ENCODE assay signal across 16 cellular contexts in genomic region chr9:16921855-16922254, GRCh38. TPM values are rescaled to one million over a fixed set of nuclear protein-coding genes. Genes with fewer than 3 reads are reported as not detected.
DNase-seq lines count a peak whose midpoint lies in the region; ATAC-seq and TF ChIP-seq lines count a peak whose summit lies in the region.
"Had no signal": no experiment of that assay in that cellular context is flagged by ENCODE, and none has a peak within 500 bp of the region (broad histone marks: within the 10 kb centered on the region; RNA-seq: fewer than 3 reads in every experiment).

No MANE protein-coding gene starts in this region.

- no peaks in the 10 kb centered on the region; a peak in 1 of 4 replicates for H3K9me3 ChIP-seq in HCT116 (ENCODE audit: control insufficient read depth in 1 of 2, insufficient read depth in 1 of 2, low read depth in 1 of 2, low read length in 2 of 2)
- H3K9me3 ChIP-seq: adrenal gland, gastrocnemius medialis had no signal

- intact Hi-C loops in HCT116 (cut with micrococcal nuclease), result loop anchor here (10.0 kb wide), 1 partner anchor 727 kb away; no protein-coding TSS in a partner anchor

- 0 out of 2 replicates have a peak, but pooled peaks have one; percentile 22 for ATAC-seq in HCT116
- ATAC-seq in GM19452 (IDR thresholded peaks at IDR 0.05; ENCODE audit: unreplicated experiment), result no peak
- ATAC-seq: activated CD4-positive, alpha-beta T cell treated with anti-CD3 and anti-CD28 coated beads for 36 hours; gastrocnemius medialis had no signal

- H3K27ac ChIP-seq in HCT116 (ENCODE audit: low read depth, low read length), result no peak overlapping the region
- H3K27ac ChIP-seq: adrenal gland, gastrocnemius medialis, tibial nerve had no signal

- H3K36me3 ChIP-seq in HCT116 (ENCODE audit: control insufficient read depth in 1 of 2, insufficient read depth in 2 of 2, low read length in 2 of 2), result no peaks in the 10 kb centered on the region
- H3K36me3 ChIP-seq: adrenal gland, gastrocnemius medialis, tibial nerve had no signal

- H3K9me2 ChIP-seq in HCT116 (ENCODE audit: insufficient read depth), result no peaks in the 10 kb centered on the region

- RAD21 ChIA-PET in HCT116 (lab: Charles Lee; ENCODE audit: low non-redundant PET in 1 of 2, low total read pairs in 2 of 2, uncharacterized antibody in 2 of 2, unreplicated experiment in 2 of 2), result no interaction called here

- H3K4me1 ChIP-seq in HCT116 (ENCODE audit: control insufficient read depth in 1 of 2, insufficient read depth in 2 of 2, low read length in 2 of 2), result no peaks in the 10 kb centered on the region; a peak in 1 of 4 replicates
- H3K4me1 ChIP-seq: adrenal gland, gastrocnemius medialis, tibial nerve had no signal

- H4K20me1 ChIP-seq in HCT116 (ENCODE audit: insufficient read depth), result no peaks in the 10 kb centered on the region

- no peaks in the 10 kb centered on the region for H3K27me3 ChIP-seq in HCT116 (ENCODE audit: insufficient read depth, low read length)
- H3K27me3 ChIP-seq: adrenal gland, gastrocnemius medialis, tibial nerve had no signal

- H2AFZ ChIP-seq in HCT116 (ENCODE audit: low read depth, low read length, poor library complexity, severe bottlenecking), result no peak overlapping the region

- H3K4me2 ChIP-seq in HCT116 (ENCODE audit: low read length), result no peak overlapping the region

- DNase-seq in A172 (ENCODE audit: low spot score) (peak; percentile 16), HCT116 (ENCODE audit: low read depth, low spot score) (peak; percentile 7), RPMI7951 (ENCODE audit: low read depth) (peak; percentile 20), fibroblast of villous mesenchyme (ENCODE audit: low read depth) (peak; percentile 7), NCI-H2196 treated with DMSO at 0.1 percent for 48 hours (lab: John Stamatoyannopoulos, UW; ENCODE audit: unreplicated experiment) (no peak), NCI-H2171 (lab: John Stamatoyannopoulos, UW) (no peak), KG1 (lab: John Stamatoyannopoulos, UW) (no peak)
- DNase-seq: activated CD4-positive, alpha-beta T cell treated with anti-CD3 and anti-CD28 coated beads for 36 hours; activated T-cell treated with anti-CD3 and anti-CD28 coated beads, Interleukin-2, amount 50 U/mL, for 24 hours; adrenal gland; DMS79 treated with DMSO at 0.1 percent for 48 hours; gastrocnemius medialis; kidney; stimulated activated CD4-positive, alpha-beta T cell treated with anti-CD3 and anti-CD28 coated beads, Interleukin-2, amount 100 ng/mL, for 24 hours had no signal

- TF ChIP-seq RAD21 in HCT116 (IDR thresholded peaks at IDR 0.05; ENCODE audit: low read depth), result peak; percentile 26; the same call in 1 of the 2 replicates

- no peaks in the 10 kb centered on the region for H3K79me2 ChIP-seq in HCT116 (ENCODE audit: insufficient read depth, low read length)

- TF ChIP-seq CTCF in HCT116 (IDR thresholded peaks at IDR 0.05 in 2 of 3, conservative IDR thresholded peaks at IDR 0.05 in 1 of 3; ENCODE audit: borderline replicate concordance in 1 of 3, insufficient read depth in 1 of 3, low read depth in 2 of 3, low read length in 2 of 3) (no peak), fibroblast of villous mesenchyme (IDR thresholded peaks at IDR 0.05; ENCODE audit: insufficient read depth, low read depth, low read length) (no peak)

- BruUV-seq in HCT116 (replicated peaks; lab: Mats Ljungman, UMichigan), result no TSS peak

- CTCF ChIA-PET in HCT116 (lab: Charles Lee), result no interaction called here

- no peak overlapping the region for H3K9ac ChIP-seq in HCT116 (ENCODE audit: low read length)

- TF ChIP-seq POLR2A in HCT116 (IDR thresholded peaks at IDR 0.05; ENCODE audit: borderline replicate concordance, extremely low read depth, insufficient read depth, insufficient read length), result no peak

- H3K4me3 ChIP-seq in HCT116 (replicated peaks in 1 of 2; ENCODE audit: low read depth in 1 of 2, low read length in 2 of 2) (no peak overlapping the region), fibroblast of villous mesenchyme (ENCODE audit: low read depth, low read length) (no peak overlapping the region)
- H3K4me3 ChIP-seq: adrenal gland, gastrocnemius medialis, tibial nerve had no signal

- POLR2A ChIA-PET in HCT116 (lab: Charles Lee), result no interaction called here

TF ChIP-seq in HCT116, 20 proteins besides CTCF, POLR2A, EP300 and RAD21:
- TF ChIP-seq SIN3A (IDR thresholded peaks at IDR 0.05; ENCODE audit: low read depth), result no peak
- TF ChIP-seq FOSL1 (IDR thresholded peaks at IDR 0.05; ENCODE audit: low read depth), result 0 out of 2 replicates have a peak, but pooled peaks have one; percentile 8

RNA-seq across cellular contexts. Expression of gene BNC2, which starts 51.4 kb away (rescaled TPM):
- 9.9 and 10.9 TPM in 2 replicates for total RNA-seq in A172 (2014; rRNA removed; shearing (Covaris generic))
- total RNA-seq in HCT116 (2021; ENCODE audit: unreplicated experiment) (0.37 TPM), fibroblast of villous mesenchyme (33.7 and 41.6 TPM in 2 replicates)
- not detected in 2 replicates for polyA plus RNA-seq in HCT116 (2012)
- 6.8 and 8.8 TPM in 2 replicates for total RNA-seq in RPMI7951 (2014; rRNA removed; shearing (Covaris generic))
- total RNA-seq: activated CD4-positive, alpha-beta T cell treated with anti-CD3 and anti-CD28 coated beads for 36 hours had no signal

Comparison
In these comparisons a context has a peak if more than half of its experiments do, and no peak if none do; other contexts are left out.
1. DNase-seq: peak in A172 (single experiment), HCT116 (single experiment), RPMI7951 (single experiment) and fibroblast of villous mesenchyme (single experiment); none in NCI-H2196 treated with DMSO at 0.1 percent for 48 hours (single experiment), NCI-H2171 (single experiment) and KG1 (single experiment).